ENCODE assay signal across 8 cellular contexts in genomic region chr15:28885289-28885629, GRCh38. TPM values are rescaled to one million over a fixed set of nuclear protein-coding genes. Genes with fewer than 3 reads are reported as not detected.
A peak's percentile ranks its signal among the peaks of the same experiment; 100 is the strongest.
DNase-seq lines count a peak whose midpoint lies in the region; ATAC-seq and TF ChIP-seq lines count a peak whose summit lies in the region.

No MANE protein-coding gene starts in this region.

- no peaks in the 10 kb centered on the region for H3K9me3 ChIP-seq in ES-I3 (ENCODE audit: control insufficient read depth, insufficient read depth, low read length)
- 0 out of 2 replicates have a peak, but pooled peaks cover 3% of the 10 kb centered on the region for H3K9me3 ChIP-seq in SJSA1 (replicated peaks)
- no peaks in the 10 kb centered on the region for H3K9me3 ChIP-seq in psoas muscle

- peak overlapping the region; percentile 72 for H3K9ac ChIP-seq in ES-I3 (ENCODE audit: low read depth, low read length)

- H3K36me3 ChIP-seq in ES-I3 (ENCODE audit: insufficient read depth, low read length) (no peaks in the 10 kb centered on the region), SJSA1 (peaks cover 2% of the 10 kb centered on the region; the same call in 1 of the 2 replicates), psoas muscle (ENCODE audit: insufficient read depth in 1 of 2, low read depth in 1 of 2) (no peaks in the 10 kb centered on the region)

- no peaks in the 10 kb centered on the region for H3K27me3 ChIP-seq in SJSA1 (replicated peaks)
- peaks cover 3 to 31% (median 14%) of the 10 kb centered on the region in 3 donors for H3K27me3 ChIP-seq in psoas muscle (ENCODE audit: insufficient read depth in 3 of 3, low read length in 2 of 3)

- 11 to 16% (median 12%) methylated on average over 14 to 24 of the region's 24 CpGs for WGBS in psoas muscle, 3 donors

- no peak for ATAC-seq in psoas muscle
- no peak for ATAC-seq in GM19035 (IDR thresholded peaks at IDR 0.05; ENCODE audit: unreplicated experiment)
- ATAC-seq in GM21576 (IDR thresholded peaks at IDR 0.05; ENCODE audit: unreplicated experiment) = no peak

- intact Hi-C loops in psoas muscle (cut with DNase I) = no loop called here

- no peak for TF ChIP-seq CTCF in fibroblast of pulmonary artery (IDR thresholded peaks at IDR 0.05; ENCODE audit: low read length, missing control alignments)
- no peak for TF ChIP-seq CTCF in psoas muscle (IDR thresholded peaks at IDR 0.05)

- DNase-seq in SJSA1 (ENCODE audit: low read depth in 1 of 2, low spot score in 2 of 2) = no peak
- DNase-seq in fibroblast of pulmonary artery (ENCODE audit: low read depth) = no peak
- DNase-seq in psoas muscle = no peak
- DNase-seq in NCI-H1092 (lab: John Stamatoyannopoulos, UW) = no peak
- DNase-seq in RPMI8226 = no peak

- H3K4me3 ChIP-seq in SJSA1 = peak overlapping the region; percentile 99
- peak overlapping the region; percentile 58 for H3K4me3 ChIP-seq in fibroblast of pulmonary artery (replicated peaks; ENCODE audit: low read depth, low read length)
- peak overlapping the region; percentile 55 for H3K4me3 ChIP-seq in psoas muscle

- H3K27ac ChIP-seq in SJSA1 = no peak overlapping the region
- H3K27ac ChIP-seq in psoas muscle = no peak overlapping the region

- H3K4me1 ChIP-seq in ES-I3 (ENCODE audit: insufficient read depth, low read length) (no peaks in the 10 kb centered on the region), SJSA1 (replicated peaks) (peaks cover 26% of the 10 kb centered on the region), psoas muscle (no peaks in the 10 kb centered on the region)

RNA-seq across cellular contexts. Expression of gene APBA2, which starts 0.5 kb away (rescaled TPM):
- total RNA-seq in SJSA1 (2014; rRNA removed; shearing (Covaris generic)) = 51.9 and 53.3 TPM in 2 replicates
- under 1 TPM in 2 of 4 donors, not detected in 2; 0.19 to 0.36 TPM for total RNA-seq in psoas muscle
- under 1 TPM; 0.06 to 0.08 (median 0.08) TPM for polyA plus RNA-seq in psoas muscle

RNA-seq across cellular contexts. Expression of gene GOLGA6L7, which starts 36.8 kb away (rescaled TPM):
- not detected in 2 replicates for total RNA-seq in SJSA1 (2014; rRNA removed; shearing (Covaris generic))
- total RNA-seq in psoas muscle = not detected
- polyA plus RNA-seq in psoas muscle = not detected

Comparison
In these comparisons a context has a peak if more than half of its experiments do, and no peak if none do; other contexts are left out.
1. RNA of gene APBA2, which starts 0.5 kb away (total RNA-seq): 51.9 to 53.3 TPM in SJSA1; 0.19 to 0.36 TPM in psoas muscle; every median in the first group is over 10 times any median in the second.
2. Peak in every context shown above with its lines, with median percentiles within 50 percentile points of each other: H3K4me3 ChIP-seq.